In the genomic region with DNA sequence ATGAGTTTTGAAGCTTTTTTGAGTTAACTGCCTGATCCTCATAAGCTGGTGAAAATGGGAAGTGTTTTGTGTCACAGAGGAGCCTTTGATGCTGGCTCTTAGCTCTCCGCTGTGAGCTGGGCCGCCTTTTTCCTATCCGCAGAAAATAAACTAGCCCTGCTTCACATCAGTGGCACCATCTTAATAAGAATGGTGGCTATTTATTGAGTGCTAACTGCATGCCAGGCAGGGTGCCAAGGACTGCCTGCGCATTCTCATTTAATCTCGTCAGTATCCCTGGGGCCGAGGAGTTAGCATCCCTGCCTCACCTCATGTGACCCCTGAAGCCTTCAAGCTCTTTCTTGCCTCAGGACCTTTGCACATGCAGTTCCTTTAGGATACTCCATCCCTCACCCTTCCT, we compare ENCODE assay signal across 16 cellular contexts.
DNase-seq lines count a peak whose midpoint lies in the region; ATAC-seq and TF ChIP-seq lines count a peak whose summit lies in the region.
"Had no signal": no experiment of that assay in that cellular context is flagged by ENCODE, and none has a peak within 500 bp of the region (broad histone marks: within the 10 kb centered on the region; RNA-seq: fewer than 3 reads in every experiment).

No MANE protein-coding gene starts in this region.

- CTCF ChIA-PET in CD8-positive, alpha-beta T cell (lab: Charles Lee), result no interaction called here
- CTCF ChIA-PET in HEK293 (lab: Yijun Ruan, JAX), result no interaction called here

- H2BK15ac ChIP-seq in mesendoderm (replicated peaks; ENCODE audit: low read depth), result no peak overlapping the region

- no peak for ATAC-seq in CD8-positive, alpha-beta T cell
- no peak for ATAC-seq in GM21737 (IDR thresholded peaks at IDR 0.05; ENCODE audit: unreplicated experiment)

- TF ChIP-seq EP300 in sigmoid colon (IDR thresholded peaks at IDR 0.05), result no peak

- H3K4me2 ChIP-seq in mesendoderm (ENCODE audit: low read length), result no peak overlapping the region

- DNase-seq in CD8-positive, alpha-beta T cell, result no peak
- DNase-seq in mesendoderm, result peak; percentile 25
- DNase-seq in sigmoid colon, result no peak
- DNase-seq in endothelial cell (ENCODE audit: low spot score), result no peak
- DNase-seq in NCI-H1436 (lab: John Stamatoyannopoulos, UW), result no peak
- DNase-seq: ACHN; BE2C; C1 segment of cervical spinal cord; CD4-positive, alpha-beta T cell; DMS153; DMS79; GDM1; GOT3; H9 had no signal

- H3K4ac ChIP-seq in mesendoderm (ENCODE audit: low read depth, low read length), result no peak overlapping the region

- H3K36me3 ChIP-seq in CD8-positive, alpha-beta T cell (ENCODE audit: insufficient read depth, low read length), result no peaks in the 10 kb centered on the region
- H3K36me3 ChIP-seq in HEK293 (ENCODE audit: control insufficient read depth in 2 of 2, insufficient read depth in 1 of 2, low read length in 2 of 2), result no peaks in the 10 kb centered on the region
- no peaks in the 10 kb centered on the region for H3K36me3 ChIP-seq in mesendoderm (ENCODE audit: control insufficient read depth, insufficient read depth, low read length)
- no peaks in the 10 kb centered on the region for H3K36me3 ChIP-seq in sigmoid colon
- H3K36me3 ChIP-seq: BE2C had no signal

- H3K79me1 ChIP-seq in mesendoderm (ENCODE audit: low read length), result no peaks in the 10 kb centered on the region

- intact Hi-C loops in CD8-positive, alpha-beta T cell (cut with DNase I, micrococcal nuclease), result no loop called here
- intact Hi-C loops in sigmoid colon (cut with DNase I), result no loop called here

- no peak overlapping the region for H2BK120ac ChIP-seq in mesendoderm (ENCODE audit: low read depth, low read length)

- peak overlapping the region; percentile 4 for H3K27ac Mint-ChIP-seq in CD8-positive, alpha-beta T cell
- H3K27ac Mint-ChIP-seq in endothelial cell (ENCODE audit: unreplicated experiment), result no peak overlapping the region
- H3K27ac Mint-ChIP-seq: CD4-positive, alpha-beta T cell; H9 had no signal

- no peak overlapping the region for H4K8ac ChIP-seq in mesendoderm (ENCODE audit: low read depth, low read length)

- H4K5ac ChIP-seq in mesendoderm (ENCODE audit: low read length), result no peak overlapping the region

- no peaks in the 10 kb centered on the region for H3K9me3 ChIP-seq in CD8-positive, alpha-beta T cell (ENCODE audit: low read length)
- no peaks in the 10 kb centered on the region for H3K9me3 ChIP-seq in HEK293 (ENCODE audit: control insufficient read depth, insufficient read depth, low read depth, low read length)
- H3K9me3 ChIP-seq in sigmoid colon, result no peaks in the 10 kb centered on the region
- H3K9me3 ChIP-seq: BE2C had no signal

- no peak overlapping the region for H3K56ac ChIP-seq in mesendoderm (ENCODE audit: low read length)

- no peaks in the 10 kb centered on the region for H3K27me3 Mint-ChIP-seq in CD8-positive, alpha-beta T cell (ENCODE audit: low read depth)
- H3K27me3 Mint-ChIP-seq in endothelial cell (ENCODE audit: unreplicated experiment), result peaks cover 5% of the 10 kb centered on the region
- H3K27me3 Mint-ChIP-seq: CD4-positive, alpha-beta T cell had no signal

- H3K18ac ChIP-seq in mesendoderm (ENCODE audit: low read length), result no peak overlapping the region

- POLR2A ChIA-PET in CD8-positive, alpha-beta T cell (lab: Charles Lee), result no interaction called here
- POLR2A ChIA-PET in HEK293 (lab: Yijun Ruan, JAX), result no interaction called here

- no peak overlapping the region for H3K23ac ChIP-seq in mesendoderm (ENCODE audit: low read length)

- WGBS in mesendoderm (ENCODE audit: extremely low coverage, insufficient coverage, low lambda C conversion rate), result no CpG with 5 or more reads among the region's 6 CpGs
- WGBS in sigmoid colon, 2 donors, result 88 to 89% methylated on average over 6 of the region's 6 CpGs

- no peak for TF ChIP-seq POLR2A in sigmoid colon (IDR thresholded peaks at IDR 0.05)

- no peak overlapping the region for H3K4me3 ChIP-seq in CD8-positive, alpha-beta T cell (ENCODE audit: low read depth, low read length)
- H3K4me3 ChIP-seq in HEK293 (ENCODE audit: low read depth, low read length) (no peak overlapping the region), mesendoderm (ENCODE audit: low read length) (no peak overlapping the region), sigmoid colon (no peak overlapping the region)

- no peaks in the 10 kb centered on the region for H3K27me3 ChIP-seq in CD8-positive, alpha-beta T cell (ENCODE audit: insufficient read depth, low read length)
- H3K27me3 ChIP-seq in mesendoderm (ENCODE audit: insufficient read depth, low read length, poor library complexity) (no peaks in the 10 kb centered on the region), sigmoid colon (no peaks in the 10 kb centered on the region)
- H3K27me3 ChIP-seq: BE2C had no signal

- no peak overlapping the region for H2AK5ac ChIP-seq in mesendoderm (ENCODE audit: low read length)

- H3K9me3 Mint-ChIP-seq in CD8-positive, alpha-beta T cell, result no peaks in the 10 kb centered on the region
- H3K9me3 Mint-ChIP-seq in endothelial cell (ENCODE audit: unreplicated experiment), result no peaks in the 10 kb centered on the region
- H3K9me3 Mint-ChIP-seq: CD4-positive, alpha-beta T cell; H9 had no signal

- H3K4me1 Mint-ChIP-seq in CD8-positive, alpha-beta T cell (ENCODE audit: low read depth), result peaks cover 4% of the 10 kb centered on the region
- H3K4me1 Mint-ChIP-seq in endothelial cell (ENCODE audit: unreplicated experiment), result peaks cover 4% of the 10 kb centered on the region

- no peak overlapping the region for H2BK5ac ChIP-seq in mesendoderm (ENCODE audit: low read length)

- H3K4me3 Mint-ChIP-seq in CD8-positive, alpha-beta T cell, result no peak overlapping the region
- H3K4me3 Mint-ChIP-seq in endothelial cell (ENCODE audit: unreplicated experiment), result no peak overlapping the region
- H3K4me3 Mint-ChIP-seq: CD4-positive, alpha-beta T cell; H9 had no signal

- H3K27ac ChIP-seq in CD8-positive, alpha-beta T cell (ENCODE audit: low read depth, low read length), result no peak overlapping the region
- H3K27ac ChIP-seq in HEK293 (ENCODE audit: extremely low read depth, low read depth, low read length) (no peak overlapping the region), mesendoderm (ENCODE audit: low read depth, low read length) (no peak overlapping the region), sigmoid colon (peak overlapping the region in 3 of 4 donors; percentile 18 to 51 (median 46))

- H3K79me2 ChIP-seq in mesendoderm (ENCODE audit: control insufficient read depth, insufficient read depth, low read length), result no peaks in the 10 kb centered on the region

- H3K4me1 ChIP-seq in CD8-positive, alpha-beta T cell (ENCODE audit: insufficient read depth, low read length), result peaks cover under 1% of the 10 kb centered on the region
- H3K4me1 ChIP-seq in HEK293 (ENCODE audit: control insufficient read depth, insufficient read depth, low read length) (no peaks in the 10 kb centered on the region), mesendoderm (ENCODE audit: control insufficient read depth, low read depth, low read length) (no peaks in the 10 kb centered on the region), sigmoid colon (peaks cover 0 to 14% (median 2%) of the 10 kb centered on the region in 4 donors)
- H3K4me1 ChIP-seq: BE2C had no signal

- H3K9ac ChIP-seq in mesendoderm (ENCODE audit: low read length), result no peak overlapping the region

- peaks cover 10% of the 10 kb centered on the region for H3K36me3 Mint-ChIP-seq in CD8-positive, alpha-beta T cell
- no peaks in the 10 kb centered on the region for H3K36me3 Mint-ChIP-seq in endothelial cell (ENCODE audit: low read depth, unreplicated experiment)

- no peak for TF ChIP-seq CTCF in CD8-positive, alpha-beta T cell (IDR thresholded peaks at IDR 0.05)
- TF ChIP-seq CTCF in HEK293 (tag by site-specific recombination; IDR thresholded peaks at IDR 0.05) (no peak), sigmoid colon (IDR thresholded peaks at IDR 0.05) (no peak), endothelial cell (IDR thresholded peaks at IDR 0.05; ENCODE audit: unreplicated experiment) (no peak)

TF ChIP-seq in HEK293, 187 proteins besides CTCF, POLR2A, EP300 and RAD21:
- no peak for TF ChIP-seq ZBTB48 (tag by site-specific recombination; IDR thresholded peaks at IDR 0.05)
- TF ChIP-seq, protein P1, sequence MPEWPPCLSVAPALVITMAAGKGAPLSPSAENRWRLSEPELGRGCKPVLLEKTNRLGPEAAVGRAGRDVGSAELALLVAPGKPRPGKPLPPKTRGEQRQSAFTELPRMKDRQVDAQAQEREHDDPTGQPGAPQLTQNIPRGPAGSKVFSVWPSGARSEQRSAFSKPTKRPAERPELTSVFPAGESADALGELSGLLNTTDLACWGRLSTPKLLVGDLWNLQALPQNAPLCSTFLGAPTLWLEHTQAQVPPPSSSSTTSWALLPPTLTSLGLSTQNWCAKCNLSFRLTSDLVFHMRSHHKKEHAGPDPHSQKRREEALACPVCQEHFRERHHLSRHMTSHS (tag by site-specific recombination; IDR thresholded peaks at IDR 0.05), result no peak
- no peak for TF ChIP-seq ZNF423 (tag by site-specific recombination; IDR thresholded peaks at IDR 0.05)
- no peak for TF ChIP-seq GLI4 (tag by site-specific recombination; IDR thresholded peaks at IDR 0.05)
- no peak for TF ChIP-seq ZNF16 (tag by site-specific recombination; IDR thresholded peaks at IDR 0.05; ENCODE audit: low read depth)
- no peak for TF ChIP-seq ZSCAN16 (tag by site-specific recombination; IDR thresholded peaks at IDR 0.05)
- TF ChIP-seq YY1 (tag by site-specific recombination; IDR thresholded peaks at IDR 0.05), result no peak
- TF ChIP-seq ZNF623 (tag by site-specific recombination; IDR thresholded peaks at IDR 0.05), result peak; percentile 66

Comparison
In these comparisons a context has a peak if more than half of its experiments do, and no peak if none do; other contexts are left out.
1. H3K27ac ChIP-seq: peak in sigmoid colon (3 of 4); none in CD8-positive, alpha-beta T cell (single experiment), HEK293 (single experiment) and mesendoderm (single experiment).